Comparison of ENCODE assay signal across 12 cellular contexts in the genomic region with DNA sequence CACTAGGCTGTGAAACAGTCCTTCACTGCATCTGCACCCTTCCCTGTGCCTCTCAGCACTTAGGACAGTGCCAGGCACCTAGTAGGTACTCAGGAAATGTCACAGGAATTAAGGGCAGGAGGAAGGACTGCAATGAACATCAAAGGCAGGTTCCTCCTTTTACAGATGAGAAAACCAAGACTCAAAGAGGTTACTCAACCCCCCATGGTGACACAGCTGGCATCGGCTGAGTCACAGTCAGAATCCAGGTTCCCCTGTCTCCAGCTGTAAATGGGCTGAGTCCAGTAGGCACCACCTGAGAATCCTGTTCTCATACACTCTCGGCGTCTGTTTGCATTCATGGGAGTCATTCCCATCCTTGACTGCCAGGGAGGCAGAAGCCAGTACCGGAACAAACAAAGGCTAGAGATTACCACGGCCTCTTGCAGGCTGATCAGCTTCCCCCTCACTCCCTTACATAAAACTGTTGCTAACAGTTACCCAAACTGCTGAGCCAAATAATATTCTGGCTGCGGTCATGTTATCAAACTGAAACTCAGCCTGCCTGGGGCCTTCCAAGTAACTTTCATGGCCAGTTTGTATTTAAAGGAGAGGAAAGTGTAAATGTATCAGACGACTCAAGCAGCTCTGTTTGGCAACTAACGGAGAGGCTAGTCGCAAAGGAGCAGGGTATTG.
DNase-seq lines count a peak whose midpoint lies in the region; ATAC-seq and TF ChIP-seq lines count a peak whose summit lies in the region.
"Had no signal": no experiment of that assay in that cellular context is flagged by ENCODE, and none has a peak within 500 bp of the region (broad histone marks: within the 10 kb centered on the region; RNA-seq: fewer than 3 reads in every experiment).

No MANE protein-coding gene starts in this region.

- no peaks in the 10 kb centered on the region for H3K27me3 ChIP-seq in sigmoid colon
- H3K27me3 ChIP-seq: SJSA1 had no signal

- no peak overlapping the region for H3K4me3 Mint-ChIP-seq in stimulated activated naive B cell treated with anti-CD40 and anti-IgM and Interleukin-4, amounts not matched to agents 10 μg/mL and 1 μg/mL and 100 μg/mL, for 72 hours
- H3K4me3 Mint-ChIP-seq: dendritic cell treated with granulocyte-macrophage colony-stimulating factor and Interleukin-4, amounts not matched to agents 40 ng/mL and 50 ng/mL, for 4 days had no signal

- TF ChIP-seq CTCF in NB4 (IDR thresholded peaks at IDR 0.05; ENCODE audit: low read depth, low read length) = no peak
- TF ChIP-seq CTCF in VCaP (conservative IDR thresholded peaks at IDR 0.05) = no peak
- no peak for TF ChIP-seq CTCF in sigmoid colon (IDR thresholded peaks at IDR 0.05)
- no peak for TF ChIP-seq CTCF in GM20000 (IDR thresholded peaks at IDR 0.05; ENCODE audit: extremely low read depth, missing control alignments)

- DNase-seq in NB4 (ENCODE audit: low read depth) (peak; percentile 13), left cardiac atrium (no peak), sigmoid colon (no peak), posterior cingulate gyrus (no peak), GM20000 (ENCODE audit: low spot score) (no peak)
- DNase-seq in stimulated activated naive B cell treated with anti-CD40 and anti-IgM and Interleukin-4, amounts not matched to agents 10 μg/mL and 1 μg/mL and 100 μg/mL, for 72 hours = no peak
- DNase-seq: DND-41; stimulated activated CD4-positive, alpha-beta T cell treated with anti-CD3 and anti-CD28 coated beads, Interleukin-1b, Interleukin-23, amount 100 ng/mL, for 48 hours had no signal

- H3K9me3 Mint-ChIP-seq in stimulated activated naive B cell treated with anti-CD40 and anti-IgM and Interleukin-4, amounts not matched to agents 10 μg/mL and 1 μg/mL and 100 μg/mL, for 72 hours = peaks cover 0 to 4% of the 10 kb centered on the region in 2 donors
- H3K9me3 Mint-ChIP-seq: dendritic cell treated with granulocyte-macrophage colony-stimulating factor and Interleukin-4, amounts not matched to agents 40 ng/mL and 50 ng/mL, for 4 days had no signal

- no peak overlapping the region for H3K27ac Mint-ChIP-seq in stimulated activated naive B cell treated with anti-CD40 and anti-IgM and Interleukin-4, amounts not matched to agents 10 μg/mL and 1 μg/mL and 100 μg/mL, for 72 hours
- H3K27ac Mint-ChIP-seq: dendritic cell treated with granulocyte-macrophage colony-stimulating factor and Interleukin-4, amounts not matched to agents 40 ng/mL and 50 ng/mL, for 4 days had no signal

- H3K36me3 Mint-ChIP-seq in stimulated activated naive B cell treated with anti-CD40 and anti-IgM and Interleukin-4, amounts not matched to agents 10 μg/mL and 1 μg/mL and 100 μg/mL, for 72 hours = no peaks in the 10 kb centered on the region

- ATAC-seq in left cardiac atrium (peak; percentile 87 to 88), HG02884 (IDR thresholded peaks at IDR 0.05; ENCODE audit: unreplicated experiment) (no peak)
- no peak for ATAC-seq in stimulated activated naive B cell treated with anti-CD40 and anti-IgM and Interleukin-4, amounts not matched to agents 10 μg/mL and 1 μg/mL and 100 μg/mL, for 72 hours (replicated peaks)

- H3K27me3 Mint-ChIP-seq in stimulated activated naive B cell treated with anti-CD40 and anti-IgM and Interleukin-4, amounts not matched to agents 10 μg/mL and 1 μg/mL and 100 μg/mL, for 72 hours = peaks cover 0 to 10% of the 10 kb centered on the region in 2 donors
- H3K27me3 Mint-ChIP-seq: dendritic cell treated with granulocyte-macrophage colony-stimulating factor and Interleukin-4, amounts not matched to agents 40 ng/mL and 50 ng/mL, for 4 days had no signal

- no peak for TF ChIP-seq POLR2A in NB4 (IDR thresholded peaks at IDR 0.05; ENCODE audit: extremely low read depth, insufficient read length)
- TF ChIP-seq POLR2A in sigmoid colon (IDR thresholded peaks at IDR 0.05) = no peak

- H3K4me1 ChIP-seq in sigmoid colon = peaks cover 0 to 19% (median 17%) of the 10 kb centered on the region in 4 donors

- no peak for TF ChIP-seq EP300 in sigmoid colon (IDR thresholded peaks at IDR 0.05)

- H3K27ac ChIP-seq in VCaP = peak overlapping the region; percentile 56
- H3K27ac ChIP-seq in sigmoid colon = peak overlapping the region in 3 of 4 donors; percentile 50 to 74 (median 73)
- H3K27ac ChIP-seq: SJSA1 had no signal

- no peaks in the 10 kb centered on the region for H3K9me3 ChIP-seq in sigmoid colon
- H3K9me3 ChIP-seq: SJSA1 had no signal

- H3K4me3 ChIP-seq in NB4 (ENCODE audit: low read depth, low read length) (no peak overlapping the region), sigmoid colon (no peak overlapping the region)
- H3K4me3 ChIP-seq: SJSA1 had no signal

- intact Hi-C loops in left cardiac atrium (cut with DNase I) = no loop called here
- intact Hi-C loops in sigmoid colon (cut with DNase I) = no loop called here
- intact Hi-C loops in posterior cingulate gyrus (cut with DNase I) = no loop called here

- H3K4me1 Mint-ChIP-seq in stimulated activated naive B cell treated with anti-CD40 and anti-IgM and Interleukin-4, amounts not matched to agents 10 μg/mL and 1 μg/mL and 100 μg/mL, for 72 hours = no peaks in the 10 kb centered on the region

- WGBS in sigmoid colon, 2 donors = 62 to 79% methylated on average over 9 of the region's 9 CpGs

- no peaks in the 10 kb centered on the region for H3K36me3 ChIP-seq in sigmoid colon

Comparison
In these comparisons a context has a peak if more than half of its experiments do, and no peak if none do; other contexts are left out.
1. ATAC-seq: peak in left cardiac atrium (2 of 2); none in stimulated activated naive B cell treated with anti-CD40 and anti-IgM and Interleukin-4, amounts not matched to agents 10 μg/mL and 1 μg/mL and 100 μg/mL, for 72 hours (0 of 2) and HG02884 (single experiment).